Comparison of ENCODE assay signal across 8 cellular contexts in the genomic region with DNA sequence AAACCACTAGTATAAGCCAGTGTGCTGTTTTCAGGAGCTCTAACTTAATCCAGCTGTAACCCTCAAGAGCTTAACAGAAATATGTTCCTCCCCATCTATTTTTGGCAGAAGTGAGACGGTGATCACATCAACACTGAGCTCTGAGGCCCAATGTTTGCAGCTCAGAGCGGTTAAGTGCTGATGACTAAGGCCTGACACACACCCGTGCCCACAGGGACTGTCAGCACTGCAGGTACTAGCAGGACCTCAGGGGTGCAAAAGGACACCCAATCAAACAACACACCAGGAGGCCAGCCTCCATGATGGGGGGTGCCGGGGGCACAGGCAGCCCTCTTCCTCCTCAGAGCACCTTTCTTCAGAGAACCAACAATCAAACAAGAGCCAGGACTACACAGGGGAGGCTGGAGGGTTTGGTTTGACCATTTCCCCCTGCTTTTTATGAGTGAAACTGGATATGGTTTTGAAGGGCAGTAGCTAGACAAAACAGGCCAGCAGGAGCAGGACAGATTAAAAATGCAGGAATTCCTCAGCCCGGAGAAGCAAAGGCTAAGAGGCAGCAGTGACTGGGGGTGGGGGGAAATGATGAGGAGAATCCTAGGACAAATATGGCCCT.
DNase-seq lines count a peak whose midpoint lies in the region; ATAC-seq and TF ChIP-seq lines count a peak whose summit lies in the region.

No MANE protein-coding gene starts in this region.

- H3K36me3 ChIP-seq in GM23338 (ENCODE audit: insufficient read depth), result no peaks in the 10 kb centered on the region
- H3K36me3 ChIP-seq in Karpas-422 (ENCODE audit: insufficient read depth, low read length), result no peaks in the 10 kb centered on the region
- H3K36me3 ChIP-seq in WERI-Rb-1, result no peaks in the 10 kb centered on the region
- no peaks in the 10 kb centered on the region for H3K36me3 ChIP-seq in breast epithelium

- H3K4me3 ChIP-seq in GM23338 (peak overlapping the region; percentile 30; the same call in 1 of the 2 replicates), Karpas-422 (ENCODE audit: low read length) (no peak overlapping the region), WERI-Rb-1 (ENCODE audit: low read depth, low read length) (no peak overlapping the region), breast epithelium (no peak overlapping the region)

- DNase-seq in GM03348 (ENCODE audit: low spot score) (peak; percentile 92), GM23338 (ENCODE audit: low spot score) (peak; percentile 58), Karpas-422 (peak; percentile 86), WERI-Rb-1 (peak; percentile 42), breast epithelium (ENCODE audit: low spot score in 2 of 2) (peak in 1 of 2 donors; percentile 70), left kidney (ENCODE audit: low read depth, low spot score) (peak; percentile 86), NCI-H1105 treated with DMSO at 0.1 percent for 48 hours (lab: John Stamatoyannopoulos, UW) (no peak)
- DNase-seq in stimulated activated CD4-positive, alpha-beta T cell treated with anti-CD3 and anti-CD28 coated beads, Interleukin-4, amount 100 ng/mL, for 4 hours, result peak; percentile 63 to 86

- H3K9me2 ChIP-seq in GM23338 (ENCODE audit: insufficient read depth), result peaks cover 12% of the 10 kb centered on the region; the same call in 1 of the 2 replicates
- no peaks in the 10 kb centered on the region for H3K9me2 ChIP-seq in Karpas-422 (replicated peaks; ENCODE audit: insufficient read depth, low read length)

- H3K27me3 ChIP-seq in GM23338 (ENCODE audit: insufficient read depth) (no peaks in the 10 kb centered on the region), Karpas-422 (ENCODE audit: low read length) (no peaks in the 10 kb centered on the region), WERI-Rb-1 (ENCODE audit: insufficient read depth, low read depth, severe bottlenecking) (no peaks in the 10 kb centered on the region), breast epithelium (no peaks in the 10 kb centered on the region)

- H3K27ac Mint-ChIP-seq in GM23338, result peak overlapping the region; percentile 40; the same call in 1 of the 2 replicates

- H3K4me2 ChIP-seq in GM23338 (peak overlapping the region; percentile 56), Karpas-422 (ENCODE audit: low read depth, low read length, poor library complexity, severe bottlenecking) (peak overlapping the region; percentile 59)

- H3K36me3 Mint-ChIP-seq in GM23338 (ENCODE audit: low read depth), result peaks cover 15% of the 10 kb centered on the region

- peaks cover 94% of the 10 kb centered on the region for H3K4me1 Mint-ChIP-seq in GM23338

- H3K9me3 Mint-ChIP-seq in GM23338, result peaks cover 17% of the 10 kb centered on the region; the same call in 2 of the 3 replicates

- H3K4me1 ChIP-seq in GM23338 (ENCODE audit: insufficient read depth) (peaks cover 88% of the 10 kb centered on the region), Karpas-422 (ENCODE audit: low read length) (peaks cover 43% of the 10 kb centered on the region), breast epithelium (peaks cover 16 to 35% of the 10 kb centered on the region in 2 donors)

- TF ChIP-seq CTCF in GM23338 (conservative IDR thresholded peaks at IDR 0.05; ENCODE audit: low read depth in 2 of 2) (no peak), WERI-Rb-1 (IDR thresholded peaks at IDR 0.05; ENCODE audit: low read depth, low read length) (no peak), breast epithelium (IDR thresholded peaks at IDR 0.05) (no peak)

- ATAC-seq in GM23338, result peak; percentile 53

- peak overlapping the region; percentile 40; the same call in 2 of the 3 replicates for H3K4me3 Mint-ChIP-seq in GM23338

- no peak overlapping the region for H2AFZ ChIP-seq in GM23338
- H2AFZ ChIP-seq in Karpas-422 (ENCODE audit: low read length), result no peak overlapping the region

- H3K9me3 ChIP-seq in Karpas-422 (ENCODE audit: low read length) (no peaks in the 10 kb centered on the region), WERI-Rb-1 (ENCODE audit: severe bottlenecking) (no peaks in the 10 kb centered on the region), breast epithelium (no peaks in the 10 kb centered on the region)

- H4K20me1 ChIP-seq in GM23338 (replicated peaks; ENCODE audit: insufficient read depth), result no peaks in the 10 kb centered on the region
- H4K20me1 ChIP-seq in Karpas-422 (ENCODE audit: insufficient read depth, low read depth, low read length), result peaks cover 63% of the 10 kb centered on the region

- no peak for TF ChIP-seq POLR2A in breast epithelium (IDR thresholded peaks at IDR 0.05)

- peak overlapping the region; percentile 83 for H3K27ac ChIP-seq in GM23338 (ENCODE audit: low read depth)
- H3K27ac ChIP-seq in Karpas-422 (ENCODE audit: low read length), result no peak overlapping the region
- H3K27ac ChIP-seq in WERI-Rb-1, result peak overlapping the region; percentile 8; the same call in 1 of the 2 replicates
- peak overlapping the region; percentile 82 to 86 for H3K27ac ChIP-seq in breast epithelium

- H3K9ac ChIP-seq in Karpas-422 (ENCODE audit: low read length), result no peak overlapping the region

- peaks cover 72% of the 10 kb centered on the region for H3K79me2 ChIP-seq in GM23338 (replicated peaks; ENCODE audit: insufficient read depth)
- no peaks in the 10 kb centered on the region for H3K79me2 ChIP-seq in Karpas-422 (ENCODE audit: low read length)

- intact Hi-C loops in breast epithelium (cut with DNase I; ENCODE audit: low total_unique reads), result no loop called here

- H3F3A ChIP-seq in GM23338 (replicated peaks; ENCODE audit: low read depth), result no peaks in the 10 kb centered on the region; the same call in 1 of the 2 replicates

- H3K27me3 Mint-ChIP-seq in GM23338 (ENCODE audit: insufficient read depth, low read depth, poor library complexity), result peaks cover 16% of the 10 kb centered on the region

TF ChIP-seq in GM23338, 12 proteins besides CTCF, POLR2A, EP300 and RAD21 (continues in another document):
- TF ChIP-seq NANOG (IDR thresholded peaks at IDR 0.05; ENCODE audit: borderline replicate concordance), result no peak
- TF ChIP-seq JUNB (IDR thresholded peaks at IDR 0.05; ENCODE audit: unreplicated experiment), result no peak
- no peak for TF ChIP-seq EZH2phosphoT487 (IDR thresholded peaks at IDR 0.05; ENCODE audit: unreplicated experiment)
- no peak for TF ChIP-seq EZH2 (IDR thresholded peaks at IDR 0.05; ENCODE audit: low read depth, unreplicated experiment)
- TF ChIP-seq STAT1 (IDR thresholded peaks at IDR 0.05; ENCODE audit: unreplicated experiment), result no peak
- TF ChIP-seq, protein P1, sequence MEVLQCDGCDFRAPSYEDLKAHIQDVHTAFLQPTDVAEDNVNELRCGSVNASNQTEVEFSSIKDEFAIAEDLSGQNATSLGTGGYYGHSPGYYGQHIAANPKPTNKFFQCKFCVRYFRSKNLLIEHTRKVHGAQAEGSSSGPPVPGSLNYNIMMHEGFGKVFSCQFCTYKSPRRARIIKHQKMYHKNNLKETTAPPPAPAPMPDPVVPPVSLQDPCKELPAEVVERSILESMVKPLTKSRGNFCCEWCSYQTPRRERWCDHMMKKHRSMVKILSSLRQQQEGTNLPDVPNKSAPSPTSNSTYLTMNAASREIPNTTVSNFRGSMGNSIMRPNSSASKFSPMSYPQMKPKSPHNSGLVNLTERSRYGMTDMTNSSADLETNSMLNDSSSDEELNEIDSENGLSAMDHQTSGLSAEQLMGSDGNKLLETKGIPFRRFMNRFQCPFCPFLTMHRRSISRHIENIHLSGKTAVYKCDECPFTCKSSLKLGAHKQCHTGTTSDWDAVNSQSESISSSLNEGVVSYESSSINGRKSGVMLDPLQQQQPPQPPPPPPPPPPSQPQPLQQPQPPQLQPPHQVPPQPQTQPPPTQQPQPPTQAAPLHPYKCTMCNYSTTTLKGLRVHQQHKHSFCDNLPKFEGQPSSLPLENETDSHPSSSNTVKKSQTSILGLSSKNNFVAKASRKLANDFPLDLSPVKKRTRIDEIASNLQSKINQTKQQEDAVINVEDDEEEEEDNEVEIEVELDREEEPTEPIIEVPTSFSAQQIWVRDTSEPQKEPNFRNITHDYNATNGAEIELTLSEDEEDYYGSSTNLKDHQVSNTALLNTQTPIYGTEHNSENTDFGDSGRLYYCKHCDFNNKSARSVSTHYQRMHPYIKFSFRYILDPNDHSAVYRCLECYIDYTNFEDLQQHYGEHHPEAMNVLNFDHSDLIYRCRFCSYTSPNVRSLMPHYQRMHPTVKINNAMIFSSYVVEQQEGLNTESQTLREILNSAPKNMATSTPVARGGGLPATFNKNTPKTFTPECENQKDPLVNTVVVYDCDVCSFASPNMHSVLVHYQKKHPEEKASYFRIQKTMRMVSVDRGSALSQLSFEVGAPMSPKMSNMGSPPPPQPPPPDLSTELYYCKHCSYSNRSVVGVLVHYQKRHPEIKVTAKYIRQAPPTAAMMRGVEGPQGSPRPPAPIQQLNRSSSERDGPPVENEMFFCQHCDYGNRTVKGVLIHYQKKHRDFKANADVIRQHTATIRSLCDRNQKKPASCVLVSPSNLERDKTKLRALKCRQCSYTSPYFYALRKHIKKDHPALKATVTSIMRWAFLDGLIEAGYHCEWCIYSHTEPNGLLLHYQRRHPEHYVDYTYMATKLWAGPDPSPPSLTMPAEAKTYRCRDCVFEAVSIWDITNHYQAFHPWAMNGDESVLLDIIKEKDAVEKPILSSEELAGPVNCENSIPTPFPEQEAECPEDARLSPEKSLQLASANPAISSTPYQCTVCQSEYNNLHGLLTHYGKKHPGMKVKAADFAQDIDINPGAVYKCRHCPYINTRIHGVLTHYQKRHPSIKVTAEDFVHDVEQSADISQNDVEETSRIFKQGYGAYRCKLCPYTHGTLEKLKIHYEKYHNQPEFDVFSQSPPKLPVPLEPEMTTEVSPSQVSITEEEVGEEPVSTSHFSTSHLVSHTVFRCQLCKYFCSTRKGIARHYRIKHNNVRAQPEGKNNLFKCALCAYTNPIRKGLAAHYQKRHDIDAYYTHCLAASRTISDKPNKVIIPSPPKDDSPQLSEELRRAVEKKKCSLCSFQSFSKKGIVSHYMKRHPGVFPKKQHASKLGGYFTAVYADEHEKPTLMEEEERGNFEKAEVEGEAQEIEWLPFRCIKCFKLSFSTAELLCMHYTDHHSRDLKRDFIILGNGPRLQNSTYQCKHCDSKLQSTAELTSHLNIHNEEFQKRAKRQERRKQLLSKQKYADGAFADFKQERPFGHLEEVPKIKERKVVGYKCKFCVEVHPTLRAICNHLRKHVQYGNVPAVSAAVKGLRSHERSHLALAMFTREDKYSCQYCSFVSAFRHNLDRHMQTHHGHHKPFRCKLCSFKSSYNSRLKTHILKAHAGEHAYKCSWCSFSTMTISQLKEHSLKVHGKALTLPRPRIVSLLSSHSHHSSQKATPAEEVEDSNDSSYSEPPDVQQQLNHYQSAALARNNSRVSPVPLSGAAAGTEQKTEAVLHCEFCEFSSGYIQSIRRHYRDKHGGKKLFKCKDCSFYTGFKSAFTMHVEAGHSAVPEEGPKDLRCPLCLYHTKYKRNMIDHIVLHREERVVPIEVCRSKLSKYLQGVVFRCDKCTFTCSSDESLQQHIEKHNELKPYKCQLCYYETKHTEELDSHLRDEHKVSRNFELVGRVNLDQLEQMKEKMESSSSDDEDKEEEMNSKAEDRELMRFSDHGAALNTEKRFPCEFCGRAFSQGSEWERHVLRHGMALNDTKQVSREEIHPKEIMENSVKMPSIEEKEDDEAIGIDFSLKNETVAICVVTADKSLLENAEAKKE (CRISPR knock-in tag; IDR thresholded peaks at IDR 0.05), result no peak
- no peak for TF ChIP-seq ZNF114 (CRISPR knock-in tag; IDR thresholded peaks at IDR 0.05)
